In the genomic region with DNA sequence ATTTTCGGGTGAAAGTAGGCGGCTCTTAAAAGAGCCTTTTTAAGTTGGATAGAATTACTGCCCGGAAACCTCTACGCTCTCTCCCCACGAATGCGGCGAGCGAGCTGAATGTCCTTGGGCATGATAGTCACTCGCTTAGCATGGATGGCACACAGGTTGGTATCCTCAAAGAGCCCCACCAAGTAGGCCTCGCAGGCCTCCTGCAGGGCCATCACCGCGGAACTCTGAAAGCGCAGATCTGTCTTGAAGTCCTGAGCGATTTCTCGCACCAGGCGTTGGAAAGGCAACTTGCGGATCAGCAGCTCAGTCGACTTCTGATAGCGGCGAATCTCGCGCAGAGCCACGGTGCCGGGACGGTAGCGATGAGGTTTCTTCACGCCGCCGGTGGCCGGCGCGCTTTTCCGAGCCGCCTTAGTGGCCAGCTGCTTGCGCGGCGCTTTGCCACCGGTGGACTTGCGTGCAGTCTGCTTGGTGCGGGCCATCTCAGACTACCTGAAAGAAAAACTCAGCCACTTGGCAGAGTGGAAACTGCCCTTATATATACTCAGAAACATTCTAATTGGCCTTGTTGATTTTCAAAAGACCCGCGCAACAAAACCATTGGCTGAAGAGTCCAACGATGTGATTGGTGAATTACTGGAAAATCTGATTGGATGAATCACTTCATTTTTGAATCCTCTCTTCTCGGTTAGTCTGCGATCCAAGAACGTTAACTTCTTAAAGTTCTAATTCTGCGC, we compare ENCODE assay signal across 8 cellular contexts.
DNase-seq lines count a peak whose midpoint lies in the region; ATAC-seq and TF ChIP-seq lines count a peak whose summit lies in the region.

No MANE protein-coding gene starts in this region.

- peak overlapping the region; percentile 53 to 98 (median 95); a peak in 21 of 22 replicates for H3K27ac ChIP-seq in BLaER1 treated with 17β-estradiol and CSF1 and Interleukin-3, amounts not matched to agents 10 nM and 100 nM
- H3K27ac ChIP-seq in HUES48 (ENCODE audit: low read depth, low read length) (peak overlapping the region; percentile 92), vagina (peak overlapping the region; percentile 70)

- H3K27me3 ChIP-seq in BLaER1 treated with 17β-estradiol and CSF1 and Interleukin-3, amounts not matched to agents 10 nM and 100 nM: 0 out of 22 replicates have a peak, but pooled peaks cover 0 to 5% (median 0%) of the 10 kb centered on the region in 11 experiments
- H3K27me3 ChIP-seq in HUES48 (ENCODE audit: control insufficient read depth, insufficient read depth, low read length): no peaks in the 10 kb centered on the region
- no peaks in the 10 kb centered on the region for H3K27me3 ChIP-seq in vagina

- intact Hi-C loops in Right ventricle myocardium superior (cut with DNase I): no loop called here
- intact Hi-C loops in vagina (cut with DNase I): no loop called here

- H4K20me1 ChIP-seq in BLaER1 treated with 17β-estradiol and CSF1 and Interleukin-3, amounts not matched to agents 10 nM and 100 nM: peaks cover 0 to 6% (median 0%) of the 10 kb centered on the region in 11 experiments; a peak in 1 of 22 replicates

- peak overlapping the region; percentile 61 to 75 (median 70) for H3K4me3 ChIP-seq in BLaER1 treated with 17β-estradiol and CSF1 and Interleukin-3, amounts not matched to agents 10 nM and 100 nM
- H3K4me3 ChIP-seq in HUES48 (ENCODE audit: low read depth, low read length) (peak overlapping the region; percentile 91), vagina (peak overlapping the region; percentile 47 to 49)

- H3K4me2 ChIP-seq in BLaER1 treated with 17β-estradiol and CSF1 and Interleukin-3, amounts not matched to agents 10 nM and 100 nM: peak overlapping the region; percentile 84 to 97 (median 94)

- no peak overlapping the region for H3K27ac Mint-ChIP-seq in activated naive CD4-positive, alpha-beta T cell treated with anti-CD3 and anti-CD28 coated beads, Interleukin-2, amount 50 U/mL, for 72 hours

- TF ChIP-seq CTCF in vagina (IDR thresholded peaks at IDR 0.05): no peak

- H3K9ac ChIP-seq in BLaER1 treated with 17β-estradiol and CSF1 and Interleukin-3, amounts not matched to agents 10 nM and 100 nM: peak overlapping the region; percentile 76 to 94 (median 92)
- H3K9ac ChIP-seq in HUES48 (ENCODE audit: low read depth, low read length): peak overlapping the region; percentile 99

- peaks cover 8 to 22% of the 10 kb centered on the region in 2 donors for H3K36me3 Mint-ChIP-seq in activated naive CD4-positive, alpha-beta T cell treated with anti-CD3 and anti-CD28 coated beads, Interleukin-2, amount 50 U/mL, for 72 hours

- no peaks in the 10 kb centered on the region for H3K36me3 ChIP-seq in BLaER1 treated with 17β-estradiol and CSF1 and Interleukin-3, amounts not matched to agents 10 nM and 100 nM
- no peaks in the 10 kb centered on the region for H3K36me3 ChIP-seq in HUES48 (ENCODE audit: control insufficient read depth, insufficient read depth, low read length)
- no peaks in the 10 kb centered on the region for H3K36me3 ChIP-seq in vagina

- peak; percentile 84 to 85 for DNase-seq in activated naive CD4-positive, alpha-beta T cell treated with anti-CD3 and anti-CD28 coated beads, Interleukin-2, amount 50 U/mL, for 72 hours (ENCODE audit: low spot score in 2 of 2)
- DNase-seq in Right ventricle myocardium superior (peak; percentile 57), pons (ENCODE audit: low spot score) (peak; percentile 92), vagina (ENCODE audit: extremely low spot score in 2 of 2) (no peak)

- no peaks in the 10 kb centered on the region for H3K9me3 ChIP-seq in BLaER1 treated with 17β-estradiol and CSF1 and Interleukin-3, amounts not matched to agents 10 nM and 100 nM (replicated peaks in 1 of 11)
- no peaks in the 10 kb centered on the region for H3K9me3 ChIP-seq in HUES48 (ENCODE audit: control insufficient read depth, insufficient read depth, low read length)
- no peaks in the 10 kb centered on the region for H3K9me3 ChIP-seq in vagina

- no peaks in the 10 kb centered on the region for H3K9me3 Mint-ChIP-seq in activated naive CD4-positive, alpha-beta T cell treated with anti-CD3 and anti-CD28 coated beads, Interleukin-2, amount 50 U/mL, for 72 hours

- peak; percentile 46 for ATAC-seq in GM19395 (IDR thresholded peaks at IDR 0.05; ENCODE audit: unreplicated experiment)
- ATAC-seq in SK-N-SH treated with all-trans-retinoic acid at 6 μM for 48 hours: peak; percentile 50
- ATAC-seq in activated naive CD4-positive, alpha-beta T cell treated with anti-CD3 and anti-CD28 coated beads, Interleukin-2, amount 50 U/mL, for 72 hours: peak; percentile 47 to 54
- ATAC-seq in Right ventricle myocardium superior (ENCODE audit: poor library complexity): peak; percentile 60

- no peak for TF ChIP-seq POLR2A in vagina (IDR thresholded peaks at IDR 0.05)

- H3K4me1 ChIP-seq in BLaER1 treated with 17β-estradiol and CSF1 and Interleukin-3, amounts not matched to agents 10 nM and 100 nM: peaks cover 32 to 47% (median 45%) of the 10 kb centered on the region in 10 experiments
- peaks cover 16% of the 10 kb centered on the region for H3K4me1 ChIP-seq in HUES48 (ENCODE audit: control insufficient read depth, insufficient read depth, low read length)
- peaks cover 16% of the 10 kb centered on the region for H3K4me1 ChIP-seq in vagina

TF ChIP-seq in SK-N-SH treated with all-trans-retinoic acid at 6 μM for 48 hours, 23 proteins besides CTCF, POLR2A, EP300 and RAD21:
- TF ChIP-seq SNAI2 (CRISPR knock-in tag; IDR thresholded peaks at IDR 0.05): no peak
- no peak for TF ChIP-seq ZFP3 (CRISPR knock-in tag; IDR thresholded peaks at IDR 0.05)
- TF ChIP-seq BACH2 (CRISPR knock-in tag; IDR thresholded peaks at IDR 0.05; ENCODE audit: borderline replicate concordance): no peak
- no peak for TF ChIP-seq ZC3H10 (CRISPR knock-in tag; IDR thresholded peaks at IDR 0.05)
- no peak for TF ChIP-seq TCF4 (CRISPR knock-in tag; IDR thresholded peaks at IDR 0.05; ENCODE audit: borderline replicate concordance)
- no peak for TF ChIP-seq RARB (CRISPR knock-in tag; IDR thresholded peaks at IDR 0.05)
- no peak for TF ChIP-seq ZNF8 (CRISPR knock-in tag; IDR thresholded peaks at IDR 0.05)
- TF ChIP-seq ZNF565 (CRISPR knock-in tag; conservative IDR thresholded peaks at IDR 0.05; ENCODE audit: low read depth): no peak
- TF ChIP-seq, protein P1, sequence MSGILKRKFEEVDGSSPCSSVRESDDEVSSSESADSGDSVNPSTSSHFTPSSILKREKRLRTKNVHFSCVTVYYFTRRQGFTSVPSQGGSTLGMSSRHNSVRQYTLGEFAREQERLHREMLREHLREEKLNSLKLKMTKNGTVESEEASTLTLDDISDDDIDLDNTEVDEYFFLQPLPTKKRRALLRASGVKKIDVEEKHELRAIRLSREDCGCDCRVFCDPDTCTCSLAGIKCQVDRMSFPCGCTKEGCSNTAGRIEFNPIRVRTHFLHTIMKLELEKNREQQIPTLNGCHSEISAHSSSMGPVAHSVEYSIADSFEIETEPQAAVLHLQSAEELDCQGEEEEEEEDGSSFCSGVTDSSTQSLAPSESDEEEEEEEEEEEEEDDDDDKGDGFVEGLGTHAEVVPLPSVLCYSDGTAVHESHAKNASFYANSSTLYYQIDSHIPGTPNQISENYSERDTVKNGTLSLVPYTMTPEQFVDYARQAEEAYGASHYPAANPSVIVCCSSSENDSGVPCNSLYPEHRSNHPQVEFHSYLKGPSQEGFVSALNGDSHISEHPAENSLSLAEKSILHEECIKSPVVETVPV (CRISPR knock-in tag; IDR thresholded peaks at IDR 0.05): no peak
- no peak for TF ChIP-seq ARNTL (CRISPR knock-in tag; IDR thresholded peaks at IDR 0.05; ENCODE audit: borderline replicate concordance, low read depth)
- TF ChIP-seq ZNF70 (CRISPR knock-in tag; IDR thresholded peaks at IDR 0.05): no peak
- TF ChIP-seq PPARA (CRISPR knock-in tag; IDR thresholded peaks at IDR 0.05; ENCODE audit: borderline replicate concordance): no peak
- TF ChIP-seq ZFP30 (CRISPR knock-in tag; IDR thresholded peaks at IDR 0.05): no peak

Comparison
In these comparisons a context has a peak if more than half of its experiments do, and no peak if none do; other contexts are left out.
1. DNase-seq: peak in activated naive CD4-positive, alpha-beta T cell treated with anti-CD3 and anti-CD28 coated beads, Interleukin-2, amount 50 U/mL, for 72 hours (2 of 2), Right ventricle myocardium superior (single experiment) and pons (single experiment); none in vagina (0 of 2).
2. Peak in every context shown above with its lines, with median percentiles within 50 percentile points of each other: H3K27ac ChIP-seq, H3K4me3 ChIP-seq and ATAC-seq.